1 cellular context compared by ENCODE assay signal in the genomic region with DNA sequence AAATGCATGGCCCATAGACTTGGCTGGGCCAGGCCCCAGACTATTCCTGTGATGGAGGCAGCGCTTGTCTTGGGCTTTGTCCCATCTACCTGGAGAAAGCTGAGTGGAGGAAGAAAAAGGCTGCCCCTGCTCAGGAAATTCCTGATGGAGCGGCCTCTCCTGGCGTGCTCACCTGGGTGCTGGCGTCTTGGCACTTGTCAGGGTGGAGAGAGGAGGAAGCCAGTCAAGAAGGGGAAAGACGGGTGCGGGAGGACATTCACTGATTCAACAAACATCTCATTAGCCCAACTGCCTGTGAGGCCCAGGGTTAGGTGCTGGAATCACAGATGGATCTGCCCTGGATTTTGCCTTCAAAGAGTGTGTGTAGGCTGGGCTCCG.
TF ChIP-seq lines count a peak whose summit lies in the region.

No MANE protein-coding gene starts in this region.

TF ChIP-seq in liver, 16 proteins besides CTCF, POLR2A, EP300 and RAD21 (continued from another document):
- TF ChIP-seq, protein P1, sequence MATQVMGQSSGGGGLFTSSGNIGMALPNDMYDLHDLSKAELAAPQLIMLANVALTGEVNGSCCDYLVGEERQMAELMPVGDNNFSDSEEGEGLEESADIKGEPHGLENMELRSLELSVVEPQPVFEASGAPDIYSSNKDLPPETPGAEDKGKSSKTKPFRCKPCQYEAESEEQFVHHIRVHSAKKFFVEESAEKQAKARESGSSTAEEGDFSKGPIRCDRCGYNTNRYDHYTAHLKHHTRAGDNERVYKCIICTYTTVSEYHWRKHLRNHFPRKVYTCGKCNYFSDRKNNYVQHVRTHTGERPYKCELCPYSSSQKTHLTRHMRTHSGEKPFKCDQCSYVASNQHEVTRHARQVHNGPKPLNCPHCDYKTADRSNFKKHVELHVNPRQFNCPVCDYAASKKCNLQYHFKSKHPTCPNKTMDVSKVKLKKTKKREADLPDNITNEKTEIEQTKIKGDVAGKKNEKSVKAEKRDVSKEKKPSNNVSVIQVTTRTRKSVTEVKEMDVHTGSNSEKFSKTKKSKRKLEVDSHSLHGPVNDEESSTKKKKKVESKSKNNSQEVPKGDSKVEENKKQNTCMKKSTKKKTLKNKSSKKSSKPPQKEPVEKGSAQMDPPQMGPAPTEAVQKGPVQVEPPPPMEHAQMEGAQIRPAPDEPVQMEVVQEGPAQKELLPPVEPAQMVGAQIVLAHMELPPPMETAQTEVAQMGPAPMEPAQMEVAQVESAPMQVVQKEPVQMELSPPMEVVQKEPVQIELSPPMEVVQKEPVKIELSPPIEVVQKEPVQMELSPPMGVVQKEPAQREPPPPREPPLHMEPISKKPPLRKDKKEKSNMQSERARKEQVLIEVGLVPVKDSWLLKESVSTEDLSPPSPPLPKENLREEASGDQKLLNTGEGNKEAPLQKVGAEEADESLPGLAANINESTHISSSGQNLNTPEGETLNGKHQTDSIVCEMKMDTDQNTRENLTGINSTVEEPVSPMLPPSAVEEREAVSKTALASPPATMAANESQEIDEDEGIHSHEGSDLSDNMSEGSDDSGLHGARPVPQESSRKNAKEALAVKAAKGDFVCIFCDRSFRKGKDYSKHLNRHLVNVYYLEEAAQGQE (IDR thresholded peaks at IDR 0.05): no peak
- TF ChIP-seq, protein P2, sequence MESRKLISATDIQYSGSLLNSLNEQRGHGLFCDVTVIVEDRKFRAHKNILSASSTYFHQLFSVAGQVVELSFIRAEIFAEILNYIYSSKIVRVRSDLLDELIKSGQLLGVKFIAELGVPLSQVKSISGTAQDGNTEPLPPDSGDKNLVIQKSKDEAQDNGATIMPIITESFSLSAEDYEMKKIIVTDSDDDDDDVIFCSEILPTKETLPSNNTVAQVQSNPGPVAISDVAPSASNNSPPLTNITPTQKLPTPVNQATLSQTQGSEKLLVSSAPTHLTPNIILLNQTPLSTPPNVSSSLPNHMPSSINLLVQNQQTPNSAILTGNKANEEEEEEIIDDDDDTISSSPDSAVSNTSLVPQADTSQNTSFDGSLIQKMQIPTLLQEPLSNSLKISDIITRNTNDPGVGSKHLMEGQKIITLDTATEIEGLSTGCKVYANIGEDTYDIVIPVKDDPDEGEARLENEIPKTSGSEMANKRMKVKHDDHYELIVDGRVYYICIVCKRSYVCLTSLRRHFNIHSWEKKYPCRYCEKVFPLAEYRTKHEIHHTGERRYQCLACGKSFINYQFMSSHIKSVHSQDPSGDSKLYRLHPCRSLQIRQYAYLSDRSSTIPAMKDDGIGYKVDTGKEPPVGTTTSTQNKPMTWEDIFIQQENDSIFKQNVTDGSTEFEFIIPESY (IDR thresholded peaks at IDR 0.05): no peak
- TF ChIP-seq HNF4A (conservative IDR thresholded peaks at IDR 0.05): no peak
- TF ChIP-seq, protein P3, sequence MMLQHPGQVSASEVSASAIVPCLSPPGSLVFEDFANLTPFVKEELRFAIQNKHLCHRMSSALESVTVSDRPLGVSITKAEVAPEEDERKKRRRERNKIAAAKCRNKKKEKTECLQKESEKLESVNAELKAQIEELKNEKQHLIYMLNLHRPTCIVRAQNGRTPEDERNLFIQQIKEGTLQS (IDR thresholded peaks at IDR 0.05): no peak
- no peak for TF ChIP-seq SP1 (IDR thresholded peaks at IDR 0.05)
- TF ChIP-seq TAF1 (conservative IDR thresholded peaks at IDR 0.05): no peak
- TF ChIP-seq, protein P4, sequence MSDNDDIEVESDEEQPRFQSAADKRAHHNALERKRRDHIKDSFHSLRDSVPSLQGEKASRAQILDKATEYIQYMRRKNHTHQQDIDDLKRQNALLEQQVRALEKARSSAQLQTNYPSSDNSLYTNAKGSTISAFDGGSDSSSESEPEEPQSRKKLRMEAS (IDR thresholded peaks at IDR 0.05): no peak
- no peak for TF ChIP-seq HNF4G (IDR thresholded peaks at IDR 0.05)
- TF ChIP-seq FOXA1 (IDR thresholded peaks at IDR 0.05): no peak
- TF ChIP-seq GABPA (IDR thresholded peaks at IDR 0.05 in 1 of 2, conservative IDR thresholded peaks at IDR 0.05 in 1 of 2): no peak
